Comparison of ENCODE assay signal across 18 cellular contexts in genomic region chrX:16589211-16589610, GRCh38.
DNase-seq lines count a peak whose midpoint lies in the region; ATAC-seq and TF ChIP-seq lines count a peak whose summit lies in the region.
"Had no signal": no experiment of that assay in that cellular context is flagged by ENCODE, and none has a peak within 500 bp of the region (broad histone marks: within the 10 kb centered on the region; RNA-seq: fewer than 3 reads in every experiment).

No MANE protein-coding gene starts in this region.

- no peak for ATAC-seq in HG03571 (IDR thresholded peaks at IDR 0.05; ENCODE audit: unreplicated experiment)
- ATAC-seq: body of pancreas, heart right ventricle had no signal

- H3K27ac ChIP-seq in WERI-Rb-1 = no peak overlapping the region
- H3K27ac ChIP-seq: body of pancreas, heart right ventricle, HL-60, prostate gland, testis had no signal

- TF ChIP-seq CTCF in choroid plexus epithelial cell (conservative IDR thresholded peaks at IDR 0.05; ENCODE audit: low read depth, low read length) (no peak), WERI-Rb-1 (IDR thresholded peaks at IDR 0.05; ENCODE audit: low read depth, low read length) (no peak)

- no peak overlapping the region for H3K4me3 ChIP-seq in choroid plexus epithelial cell (ENCODE audit: low read depth, low read length)
- no peak overlapping the region for H3K4me3 ChIP-seq in WERI-Rb-1 (ENCODE audit: low read depth, low read length)
- H3K4me3 ChIP-seq: body of pancreas, heart right ventricle, prostate gland, testis had no signal

- no peaks in the 10 kb centered on the region for H3K9me3 ChIP-seq in WERI-Rb-1 (ENCODE audit: severe bottlenecking)
- H3K9me3 ChIP-seq: body of pancreas, prostate gland, testis had no signal

- H3K36me3 ChIP-seq in WERI-Rb-1 = peaks cover 7% of the 10 kb centered on the region; the same call in 1 of the 2 replicates
- H3K36me3 ChIP-seq: prostate gland had no signal

- H3K27me3 ChIP-seq in WERI-Rb-1 (ENCODE audit: insufficient read depth, low read depth, severe bottlenecking) = no peaks in the 10 kb centered on the region
- H3K27me3 ChIP-seq: body of pancreas, testis had no signal

- DNase-seq in EL = peak; percentile 23
- DNase-seq in RPMI7951 (ENCODE audit: low read depth) = peak; percentile 38
- DNase-seq in choroid plexus epithelial cell (ENCODE audit: low read depth) = peak; percentile 62
- peak; percentile 17 to 78 for DNase-seq in lung microvascular endothelial cell (ENCODE audit: low read depth in 2 of 2)
- no peak for DNase-seq in NCI-H128 (lab: John Stamatoyannopoulos, UW; ENCODE audit: unreplicated experiment)
- DNase-seq in WERI-Rb-1 = no peak
- DNase-seq in AML-193 (lab: John Stamatoyannopoulos, UW) = no peak
- DNase-seq: body of pancreas, DND-41, heart right ventricle, Kasumi-1, NCI-H1694 treated with DMSO at 0.1 percent for 48 hours, NCI-H524 treated with DMSO at 0.1 percent for 48 hours, T-helper 9 cell, testis had no signal

Comparison
In these comparisons a context has a peak if more than half of its experiments do, and no peak if none do; other contexts are left out.
1. DNase-seq: peak in EL (single experiment), RPMI7951 (single experiment), choroid plexus epithelial cell (single experiment) and lung microvascular endothelial cell (2 of 2); none in NCI-H128 (single experiment), WERI-Rb-1 (single experiment) and AML-193 (0 of 2).